Comparison of ENCODE assay signal across 13 cellular contexts in the genomic region with DNA sequence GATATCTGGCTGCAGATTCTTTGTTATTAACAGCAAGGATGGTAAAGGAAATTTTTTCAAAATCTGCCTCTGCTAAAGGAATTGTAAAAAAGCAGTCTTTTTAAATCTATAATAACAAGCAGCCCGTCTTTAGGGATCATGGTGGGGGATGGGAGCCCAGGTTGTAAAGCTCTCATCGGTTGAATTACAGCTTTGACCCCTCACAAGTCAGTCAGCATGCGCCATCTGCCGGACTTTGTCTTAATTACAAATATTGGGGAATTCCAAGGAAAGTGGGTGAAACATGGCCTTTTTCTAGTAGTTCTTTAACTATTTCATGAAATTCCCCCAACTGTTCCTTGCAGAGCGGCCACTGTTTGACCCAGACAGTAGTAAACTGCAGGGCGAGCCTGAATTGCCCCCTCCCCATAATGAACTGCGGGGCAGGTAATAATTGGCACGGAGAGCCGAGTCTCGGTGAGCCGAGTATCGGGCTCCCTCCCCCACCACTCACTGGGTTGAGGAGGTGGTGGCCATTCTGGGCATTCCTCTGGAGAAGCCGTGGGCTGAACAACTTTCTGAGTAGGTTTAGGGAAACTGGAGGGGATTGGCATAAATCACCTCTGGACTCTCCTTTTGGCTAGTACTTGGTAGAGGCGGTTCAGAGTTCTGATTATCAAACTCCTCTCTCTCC. TPM values are rescaled to one million over a fixed set of nuclear protein-coding genes. Genes with fewer than 3 reads are reported as not detected.
DNase-seq lines count a peak whose midpoint lies in the region; ATAC-seq, FAIRE-seq and TF ChIP-seq lines count a peak whose summit lies in the region.
"Had no signal": no experiment of that assay in that cellular context is flagged by ENCODE, and none has a peak within 500 bp of the region (broad histone marks: within the 10 kb centered on the region; RNA-seq: fewer than 3 reads in every experiment).

No MANE protein-coding gene starts in this region.

- no peak overlapping the region for H3K9ac ChIP-seq in HCT116 (ENCODE audit: low read length)
- H3K9ac ChIP-seq in H1 (replicated peaks in 1 of 4; ENCODE audit: extremely low read depth in 1 of 4, low read depth in 3 of 4, low read length in 3 of 4) = no peak overlapping the region

- H3K27me3 ChIP-seq in HCT116 (ENCODE audit: insufficient read depth, low read length) (no peaks in the 10 kb centered on the region), H1 (replicated peaks in 1 of 4; ENCODE audit: control insufficient read depth in 3 of 4, extremely low read depth in 1 of 4, insufficient read depth in 3 of 4, low read length in 3 of 4) (no peaks in the 10 kb centered on the region), gastrocnemius medialis (no peaks in the 10 kb centered on the region)
- H3K27me3 ChIP-seq: neutrophil had no signal

- H3K27ac ChIP-seq in 22Rv1 (no peak overlapping the region), HCT116 (ENCODE audit: low read depth, low read length) (no peak overlapping the region), H1 (ENCODE audit: low read depth, low read length) (no peak overlapping the region), gastrocnemius medialis (no peak overlapping the region)
- H3K27ac ChIP-seq: neutrophil had no signal

- H3K9me3 ChIP-seq in HCT116 (ENCODE audit: control insufficient read depth in 1 of 2, insufficient read depth in 1 of 2, low read depth in 1 of 2, low read length in 2 of 2) = peaks cover 5 to 51% of the 10 kb centered on the region in 2 experiments; a peak in 2 of 4 replicates
- H3K9me3 ChIP-seq in H1 (ENCODE audit: insufficient read depth in 2 of 2, low read depth in 1 of 2, low read length in 1 of 2) = peaks cover 46 to 49% of the 10 kb centered on the region in 2 experiments
- peaks cover 0 to 22% (median 18%) of the 10 kb centered on the region in 3 donors for H3K9me3 ChIP-seq in gastrocnemius medialis

- no peak overlapping the region for H2BK20ac ChIP-seq in H1 (ENCODE audit: low read length)

- TF ChIP-seq RAD21 in HCT116 (IDR thresholded peaks at IDR 0.05; ENCODE audit: low read depth) (peak; percentile 34), H1 (IDR thresholded peaks at IDR 0.05 in 1 of 2, conservative IDR thresholded peaks at IDR 0.05 in 1 of 2; ENCODE audit: low read depth in 2 of 2, low read length in 2 of 2) (peak; percentile 80 to 87)

- 61% methylated on average over 14 of the region's 14 CpGs; no CpG with 5 or more reads in 1 of the 2 experiments for WGBS in H1 (ENCODE audit: extremely low coverage in 1 of 2, insufficient coverage in 1 of 2, insufficient read length in 1 of 2, insufficient replicate concordance in 2 of 2, low coverage in 1 of 2, low lambda C conversion rate in 2 of 2, missing lambda C conversion rate in 1 of 2), 2 experiments

- H3K79me2 ChIP-seq in HCT116 (ENCODE audit: insufficient read depth, low read length) = no peaks in the 10 kb centered on the region
- no peaks in the 10 kb centered on the region for H3K79me2 ChIP-seq in H1 (ENCODE audit: control insufficient read depth in 1 of 2, insufficient read depth in 2 of 2, low read length in 2 of 2)

- no TSS peak for BruUV-seq in HCT116 (replicated peaks; lab: Mats Ljungman, UMichigan)

- ATAC-seq in HCT116 (no peak), gastrocnemius medialis (no peak)
- ATAC-seq: activated T-helper 17 cell treated with anti-CD3 and anti-CD28 coated beads, Interleukin-2, amount 50 U/mL, for 72 hours had no signal

- no peak overlapping the region for H4K91ac ChIP-seq in H1 (replicated peaks; ENCODE audit: insufficient read length, low read length)

- H3K4me2 ChIP-seq in HCT116 (ENCODE audit: low read length) (no peak overlapping the region), H1 (ENCODE audit: insufficient read depth in 1 of 2, low read depth in 2 of 2, low read length in 2 of 2) (peak overlapping the region in 1 of 2 experiments; percentile 13; a peak in 1 of 4 replicates)

- H4K20me1 ChIP-seq in HCT116 (ENCODE audit: insufficient read depth) = no peaks in the 10 kb centered on the region
- no peaks in the 10 kb centered on the region for H4K20me1 ChIP-seq in H1 (replicated peaks in 1 of 2; ENCODE audit: control insufficient read depth in 1 of 2, insufficient read depth in 2 of 2, low read length in 2 of 2)

- H3K23ac ChIP-seq in H1 (ENCODE audit: insufficient read length) = no peak overlapping the region

- H2AFZ ChIP-seq in HCT116 (ENCODE audit: low read depth, low read length, poor library complexity, severe bottlenecking) = no peak overlapping the region
- no peak overlapping the region; the same call in 1 of the 2 replicates for H2AFZ ChIP-seq in H1 (ENCODE audit: low read length)

- RAD21 ChIA-PET in HCT116 (lab: Charles Lee; ENCODE audit: low non-redundant PET in 1 of 2, low total read pairs in 2 of 2, uncharacterized antibody in 2 of 2, unreplicated experiment in 2 of 2) = no interaction called here

- peak; percentile 88 for FAIRE-seq in H1 (lab: Jason Lieb, UNC)
- FAIRE-seq: bronchial epithelial cell had no signal

- no peak overlapping the region for H2AK5ac ChIP-seq in H1 (ENCODE audit: low read depth, low read length)

- POLR2A ChIA-PET in HCT116 (lab: Charles Lee) (no interaction called here), H1 (lab: Charles Lee; ENCODE audit: partially characterized antibody) (interaction anchor here (0.7 to 2.2 kb wide), 4 partner anchors 11 to 113 kb away, joined by 3 to 13 read pairs (median 5); a partner anchor contains a TSS)

- H2BK120ac ChIP-seq in H1 (replicated peaks; ENCODE audit: low read depth, low read length) = no peak overlapping the region

- H3K4me1 ChIP-seq in HCT116 (ENCODE audit: control insufficient read depth in 1 of 2, insufficient read depth in 2 of 2, low read length in 2 of 2) (no peaks in the 10 kb centered on the region), H1 (replicated peaks in 1 of 4; ENCODE audit: control insufficient read depth in 3 of 4, insufficient read depth in 4 of 4, low read length in 3 of 4) (peaks cover 0 to 2% (median 0%) of the 10 kb centered on the region in 4 experiments; a peak in 1 of 7 replicates), gastrocnemius medialis (no peaks in the 10 kb centered on the region)

- H3K9me2 ChIP-seq in HCT116 (ENCODE audit: insufficient read depth) = no peaks in the 10 kb centered on the region

- H3K36me3 ChIP-seq in HCT116 (ENCODE audit: control insufficient read depth in 1 of 2, insufficient read depth in 2 of 2, low read length in 2 of 2) (no peaks in the 10 kb centered on the region), H1 (ENCODE audit: control insufficient read depth in 2 of 4, insufficient read depth in 4 of 4, low read length in 3 of 4) (no peaks in the 10 kb centered on the region; a peak in 1 of 8 replicates), gastrocnemius medialis (peaks cover 0 to 3% of the 10 kb centered on the region in 2 donors)
- H3K36me3 ChIP-seq: neutrophil had no signal

- no peak overlapping the region; the same call in 1 of the 2 replicates for H4K8ac ChIP-seq in H1 (ENCODE audit: extremely low read depth, insufficient read depth, low read length)

- in situ Hi-C loops in gastrocnemius medialis (cut with MboI; ENCODE audit: low sequenced_read_pairs in 4 of 4) = no loop called here

- TF ChIP-seq CTCF in 22Rv1 (IDR thresholded peaks at IDR 0.05) = peak; percentile 59
- TF ChIP-seq CTCF in HCT116 (IDR thresholded peaks at IDR 0.05 in 2 of 3, conservative IDR thresholded peaks at IDR 0.05 in 1 of 3; ENCODE audit: borderline replicate concordance in 1 of 3, insufficient read depth in 1 of 3, low read depth in 2 of 3, low read length in 2 of 3) = peak in 2 of 3 experiments; percentile 18 to 32; a peak in 3 of 6 replicates
- peak; percentile 14 to 72 (median 64) for TF ChIP-seq CTCF in H1 (IDR thresholded peaks at IDR 0.05; ENCODE audit: control extremely low read depth in 1 of 3, insufficient read depth in 1 of 3, low read depth in 1 of 3, low read length in 3 of 3)
- TF ChIP-seq CTCF in gastrocnemius medialis (IDR thresholded peaks at IDR 0.05 in 4 of 5, conservative IDR thresholded peaks at IDR 0.05 in 1 of 5) = no peak

- no peaks in the 10 kb centered on the region for H3K79me1 ChIP-seq in H1 (ENCODE audit: low read depth, low read length)

- no peak overlapping the region for H3K4ac ChIP-seq in H1 (replicated peaks; ENCODE audit: insufficient read length, low read depth, low read length)

- no peak overlapping the region for H3K14ac ChIP-seq in H1 (ENCODE audit: insufficient read length)

- no peak overlapping the region; the same call in 1 of the 2 replicates for H2BK12ac ChIP-seq in H1 (ENCODE audit: low read depth, low read length)

- CTCF ChIA-PET in HCT116 (lab: Charles Lee) (no interaction called here), H1 (lab: Charles Lee; ENCODE audit: partially characterized antibody) (interaction anchor here (0.7 to 1.8 kb wide), 12 partner anchors 9 to 217 kb away, joined by 3 to 7 read pairs (median 4); a partner anchor contains a TSS)

- DNase-seq in HCT116 (ENCODE audit: low read depth, low spot score) (peak; percentile 2), NCI-H748 treated with DMSO at 0.1 percent for 48 hours (lab: John Stamatoyannopoulos, UW) (peak; percentile 44), H1 (ENCODE audit: low read depth in 1 of 2, low spot score in 2 of 2) (peak in 1 of 2 experiments; percentile 59), KG1 (lab: John Stamatoyannopoulos, UW) (no peak), gastrocnemius medialis (no peak), MV-4-11 (lab: John Stamatoyannopoulos, UW) (no peak), DMS153 (lab: John Stamatoyannopoulos, UW) (no peak)

- no peaks in the 10 kb centered on the region for H3K23me2 ChIP-seq in H1 (ENCODE audit: low read depth, low read length)

- no peak for TF ChIP-seq EP300 in H1 (IDR thresholded peaks at IDR 0.05; ENCODE audit: borderline replicate concordance in 1 of 2, low read depth in 2 of 2, low read length in 2 of 2)

- no peak overlapping the region for H2BK5ac ChIP-seq in H1 (ENCODE audit: low read depth, low read length)

- H3K18ac ChIP-seq in H1 (ENCODE audit: extremely low read depth, low read length) = no peak overlapping the region

- no peak overlapping the region for H2BK15ac ChIP-seq in H1 (ENCODE audit: low read length)

- H3K56ac ChIP-seq in H1 (replicated peaks; ENCODE audit: insufficient read length, low read depth, low read length) = no peak overlapping the region

- no peak overlapping the region for H3K4me3 ChIP-seq in HCT116 (replicated peaks in 1 of 2; ENCODE audit: low read depth in 1 of 2, low read length in 2 of 2)
- no peak overlapping the region for H3K4me3 ChIP-seq in H1 (ENCODE audit: extremely low read depth in 1 of 4, insufficient read depth in 2 of 4, low read depth in 3 of 4, low read length in 4 of 4)
- no peak overlapping the region for H3K4me3 ChIP-seq in gastrocnemius medialis

- intact Hi-C loops in HCT116 (cut with micrococcal nuclease) (loop anchor here (10.0 kb wide), 1 partner anchor 220 kb away; no protein-coding TSS in a partner anchor), gastrocnemius medialis (cut with DNase I; ENCODE audit: low total_unique reads) (no loop called here)

- no peak overlapping the region for H4K5ac ChIP-seq in H1 (ENCODE audit: insufficient read length, low read depth, low read length)

- no peak for TF ChIP-seq POLR2A in HCT116 (IDR thresholded peaks at IDR 0.05; ENCODE audit: borderline replicate concordance, extremely low read depth, insufficient read depth, insufficient read length)
- no peak for TF ChIP-seq POLR2A in H1 (IDR thresholded peaks at IDR 0.05; ENCODE audit: control extremely low read depth in 1 of 2, low read depth in 2 of 2, low read length in 2 of 2)
- TF ChIP-seq POLR2A in gastrocnemius medialis (IDR thresholded peaks at IDR 0.05) = no peak

RNA-seq across cellular contexts. Expression of a gene that starts 11.6 kb away (rescaled TPM):
- total RNA-seq in HCT116 (2021; ENCODE audit: unreplicated experiment) = not detected
- not detected in 2 replicates for polyA plus RNA-seq in HCT116 (2012)
- total RNA-seq in H1 (2021; fragmentation: NEBNext Ultra II Directional; extraction: Animal tissue kit (Norgen Biotek cat#: 25700)) = 4.2 TPM in 2 replicates
- polyA plus RNA-seq in H1 (2011; rRNA removed) = 0.91 and 1.6 TPM in 2 replicates
- 1.7 TPM for polyA plus RNA-seq in H1 (2011; cell fraction: cytosol; rRNA removed)
- 0.96 TPM for polyA plus RNA-seq in H1 (2011; cell fraction: nucleus; rRNA removed)
- polyA plus RNA-seq in H1 (2012, experiment 1 of 2) = 2.0 to 4.4 TPM (median 3.0 TPM) in 4 replicates
- polyA plus RNA-seq in H1 (2012, experiment 2 of 2) = 1.8 TPM
- 4.6 TPM for polyA plus RNA-seq in H1 (2013, experiment 1 of 2)
- polyA plus RNA-seq in H1 (2013, experiment 2 of 2) = 4.0 TPM
- polyA minus RNA-seq in H1 (2011; rRNA and poly(A)+ RNA removed) = 8.1 and 14.7 TPM in 2 replicates
- 4.0 TPM for polyA minus RNA-seq in H1 (2011; cell fraction: cytosol; rRNA and poly(A)+ RNA removed)
- polyA minus RNA-seq in H1 (2011; cell fraction: nucleus; rRNA and poly(A)+ RNA removed) = 5.8 TPM
- total RNA-seq in gastrocnemius medialis = under 1 TPM in 3 of 4 donors, not detected in 1; 0.20 to 0.63 (median 0.33) TPM

RNA-seq across cellular contexts. Expression of a gene that starts 36.0 kb away (rescaled TPM):
- total RNA-seq in HCT116 (2021; ENCODE audit: unreplicated experiment) (not detected), gastrocnemius medialis (under 1 TPM in 2 of 4 donors, not detected in 2; 0.12 to 0.18 TPM)
- polyA plus RNA-seq in HCT116 (2012) = not detected in 2 replicates
- total RNA-seq in H1 (2021; fragmentation: NEBNext Ultra II Directional; extraction: Animal tissue kit (Norgen Biotek cat#: 25700)) = not detected in 2 replicates
- polyA plus RNA-seq in H1 (2011; rRNA removed) = not detected in 2 replicates
- 0.03 TPM for polyA plus RNA-seq in H1 (2011; cell fraction: cytosol; rRNA removed)
- polyA plus RNA-seq in H1 (2011; cell fraction: nucleus; rRNA removed) = 0.07 TPM
- polyA plus RNA-seq in H1 (2012, experiment 1 of 2) = not detected in 4 replicates
- polyA plus RNA-seq in H1 (2012, experiment 2 of 2) = not detected
- polyA plus RNA-seq in H1 (2013, experiment 1 of 2) = 0.08 TPM
- 0.06 TPM for polyA plus RNA-seq in H1 (2013, experiment 2 of 2)
- not detected in 2 replicates for polyA minus RNA-seq in H1 (2011; rRNA and poly(A)+ RNA removed)
- polyA minus RNA-seq in H1 (2011; cell fraction: cytosol; rRNA and poly(A)+ RNA removed) = not detected
- not detected for polyA minus RNA-seq in H1 (2011; cell fraction: nucleus; rRNA and poly(A)+ RNA removed)
- total RNA-seq: activated T-helper 17 cell treated with anti-CD3 and anti-CD28 coated beads, Interleukin-2, amount 50 U/mL, for 72 hours; B cell; bronchial epithelial cell; kidney epithelial cell had no signal

Comparison
In these comparisons a context has a peak if more than half of its experiments do, and no peak if none do; other contexts are left out.
1. CTCF ChIP-seq: peak in 22Rv1 (single experiment), HCT116 (2 of 3) and H1 (3 of 3); none in gastrocnemius medialis (0 of 5).
2. DNase-seq: peak in HCT116 (single experiment) and NCI-H748 treated with DMSO at 0.1 percent for 48 hours (single experiment); none in KG1 (single experiment), gastrocnemius medialis (0 of 2), MV-4-11 (single experiment) and DMS153 (single experiment).